ENCODE assay signal across 28 cellular contexts in the genomic region with DNA sequence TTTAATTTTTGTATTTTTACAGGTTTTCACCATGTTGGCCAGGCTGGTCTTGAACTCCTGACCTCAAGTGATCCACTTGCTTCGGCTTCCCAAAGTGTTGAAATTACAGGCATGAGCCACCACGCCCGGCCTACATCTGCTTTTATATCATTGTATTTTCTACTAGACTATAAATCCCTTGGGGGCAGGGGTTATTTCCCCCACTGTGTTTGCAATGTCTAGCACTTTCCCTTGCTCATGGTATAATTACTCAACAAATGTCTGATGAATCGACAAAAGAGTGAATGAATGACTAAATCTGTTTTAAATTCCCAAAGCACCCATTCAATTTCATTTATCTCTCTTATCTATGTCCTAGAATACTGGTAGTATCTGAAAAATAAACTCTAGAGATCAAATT.
"Had no signal": no experiment of that assay in that cellular context is flagged by ENCODE, and none has a peak within 500 bp of the region (broad histone marks: within the 10 kb centered on the region; RNA-seq: fewer than 3 reads in every experiment).

No MANE protein-coding gene starts in this region.

- H3K27ac Mint-ChIP-seq: endodermal cell; mesothelial cell of epicardium; naive B cell; neural progenitor cell; stimulated activated memory B cell treated with anti-CD40 and anti-IgM and Interleukin-4, amounts not matched to agents 10 μg/mL and 1 μg/mL and 100 μg/mL, for 72 hours; stimulated activated naive CD8-positive, alpha-beta T cell treated with anti-CD3 and anti-CD28 coated beads, Interleukin-15, Interleukin-2, amounts not matched to agents 100 ng/mL and 50 ng/mL, for 24 hours had no signal

- H3K36me3 Mint-ChIP-seq: naive B cell; neural progenitor cell; stimulated activated memory B cell treated with anti-CD40 and anti-IgM and Interleukin-4, amounts not matched to agents 10 μg/mL and 1 μg/mL and 100 μg/mL, for 72 hours had no signal

- H3K27me3 ChIP-seq: dorsolateral prefrontal cortex, foreskin keratinocyte, heart right ventricle, left lung, neural progenitor cell, right atrium auricular region, tibial nerve, upper lobe of left lung had no signal

- H3K4me1 ChIP-seq: foreskin keratinocyte, heart right ventricle, left lung, lower lobe of right lung, neural progenitor cell, prostate gland, right atrium auricular region, tibial nerve, upper lobe of left lung had no signal

- H3K9me3 Mint-ChIP-seq: endodermal cell; neural progenitor cell; stimulated activated memory B cell treated with anti-CD40 and anti-IgM and Interleukin-4, amounts not matched to agents 10 μg/mL and 1 μg/mL and 100 μg/mL, for 72 hours; stimulated activated naive CD8-positive, alpha-beta T cell treated with anti-CD3 and anti-CD28 coated beads, Interleukin-15, Interleukin-2, amounts not matched to agents 100 ng/mL and 50 ng/mL, for 24 hours had no signal

- H3K27ac ChIP-seq: dorsolateral prefrontal cortex, epithelial cell of prostate, foreskin keratinocyte, left lung, lower lobe of right lung, neural progenitor cell, prostate gland, right atrium auricular region, thoracic aorta, tibial nerve, upper lobe of left lung had no signal

- DNase-seq: cerebellar nuclear complex; dorsolateral prefrontal cortex; effector CD4-positive, alpha-beta T cell; endodermal cell; foreskin keratinocyte; glutamatergic neuron; heart right ventricle; hippocampal formation; left cardiac atrium; left lung; lower lobe of right lung; mucosa of descending colon; naive B cell; stimulated activated CD4-positive, alpha-beta T cell treated with anti-CD3 and anti-CD28 coated beads, Interleukin-2, amount 100 ng/mL, for 24 hours; stimulated activated CD4-positive, alpha-beta T cell treated with anti-CD3 and anti-CD28 coated beads, Interleukin-4, amount 100 ng/mL, for 24 hours; upper lobe of left lung had no signal

- H3K36me3 ChIP-seq: heart right ventricle, left lung, lower lobe of right lung, neural progenitor cell, prostate gland, right atrium auricular region, thoracic aorta, tibial nerve, upper lobe of left lung had no signal

- H3K9me3 ChIP-seq: left lung, lower lobe of right lung, mucosa of descending colon, prostate gland, thoracic aorta, upper lobe of left lung had no signal

- H3K4me1 Mint-ChIP-seq: naive B cell; neural progenitor cell; stimulated activated memory B cell treated with anti-CD40 and anti-IgM and Interleukin-4, amounts not matched to agents 10 μg/mL and 1 μg/mL and 100 μg/mL, for 72 hours had no signal

- H3K4me3 ChIP-seq: dorsolateral prefrontal cortex, heart right ventricle, left lung, lower lobe of right lung, mucosa of descending colon, neural progenitor cell, prostate gland, right atrium auricular region, thoracic aorta, tibial nerve, upper lobe of left lung had no signal

- H3K27me3 Mint-ChIP-seq: naive B cell; stimulated activated memory B cell treated with anti-CD40 and anti-IgM and Interleukin-4, amounts not matched to agents 10 μg/mL and 1 μg/mL and 100 μg/mL, for 72 hours; stimulated activated naive CD8-positive, alpha-beta T cell treated with anti-CD3 and anti-CD28 coated beads, Interleukin-15, Interleukin-2, amounts not matched to agents 100 ng/mL and 50 ng/mL, for 24 hours had no signal

- H3K4me3 Mint-ChIP-seq: endodermal cell; mesothelial cell of epicardium; naive B cell; nephron; neural progenitor cell; stimulated activated memory B cell treated with anti-CD40 and anti-IgM and Interleukin-4, amounts not matched to agents 10 μg/mL and 1 μg/mL and 100 μg/mL, for 72 hours; stimulated activated naive CD8-positive, alpha-beta T cell treated with anti-CD3 and anti-CD28 coated beads, Interleukin-15, Interleukin-2, amounts not matched to agents 100 ng/mL and 50 ng/mL, for 24 hours had no signal

- ATAC-seq: esophagus mucosa; foreskin keratinocyte; left lung; lower lobe of right lung; mucosa of descending colon; sciatic nerve; stimulated activated memory B cell treated with anti-CD40 and anti-IgM and Interleukin-4, amounts not matched to agents 10 μg/mL and 1 μg/mL and 100 μg/mL, for 72 hours had no signal
